Comparison of ENCODE assay signal across 8 cellular contexts in the genomic region with DNA sequence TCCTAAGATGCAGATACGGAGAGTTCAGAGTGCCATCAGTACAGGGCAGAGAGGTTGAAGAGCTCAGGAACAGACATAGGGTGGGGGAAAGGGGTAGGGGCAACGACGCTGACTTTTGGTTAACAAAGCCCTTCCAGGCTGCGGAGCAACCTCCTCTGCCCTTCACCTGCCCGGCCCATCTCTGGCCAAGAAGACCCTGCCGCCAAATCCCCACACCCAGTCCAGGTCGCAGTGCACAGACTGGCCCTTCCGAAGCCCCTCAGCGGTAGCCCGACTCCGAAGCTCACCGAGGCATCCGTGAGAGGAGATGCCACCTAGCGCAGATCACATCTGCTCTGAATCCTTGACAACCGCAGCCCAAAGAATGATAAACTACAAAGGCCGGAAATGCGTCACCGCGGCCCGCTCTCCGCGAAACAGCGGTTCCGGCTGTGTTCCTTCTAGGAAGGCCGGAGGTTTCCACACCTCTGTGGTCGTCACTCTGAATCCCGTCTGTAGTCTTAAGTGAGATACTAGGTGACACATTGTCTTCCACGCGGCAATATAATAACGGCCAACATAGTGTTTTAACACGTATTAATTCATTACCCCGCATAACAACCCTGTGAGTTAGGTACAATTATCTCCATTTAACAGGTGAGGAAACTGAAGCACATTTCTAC. TPM values are rescaled to one million over a fixed set of nuclear protein-coding genes. Genes with fewer than 3 reads are reported as not detected.
DNase-seq lines count a peak whose midpoint lies in the region; ATAC-seq lines count a peak whose summit lies in the region.

Gene ZSCAN23, minus strand, starts transcription at position 380 of the 662 bp plus-strand sequence. CDS start 7,225 bp downstream, outside the sequence.

- DNase-seq in ACHN (peak; percentile 78), NCI-H748 (lab: John Stamatoyannopoulos, UW; ENCODE audit: unreplicated experiment) (peak; percentile 98), epidermal melanocyte (ENCODE audit: insufficient read length, low spot score) (peak; percentile 63)
- DNase-seq in activated CD8-positive, alpha-beta memory T cell treated with anti-CD3 and anti-CD28 coated beads, Interleukin-2, amount 50 U/mL, for 24 hours (ENCODE audit: extremely low read depth): peak; percentile 59
- peak; percentile 61 for DNase-seq in stimulated activated CD8-positive, alpha-beta memory T cell treated with anti-CD3 and anti-CD28 coated beads, Interleukin-12 subunit alpha, Interleukin-12 subunit beta, amount 100 ng/mL, for 4 hours (ENCODE audit: low read depth)

- H3K36me3 ChIP-seq in mesodermal cell (ENCODE audit: control insufficient read depth, insufficient read depth, low read length): no peaks in the 10 kb centered on the region

- no peaks in the 10 kb centered on the region for H3K9me3 ChIP-seq in mesodermal cell (ENCODE audit: control insufficient read depth, low read length)

- ATAC-seq in GM19035 (IDR thresholded peaks at IDR 0.05; ENCODE audit: unreplicated experiment) (peak; percentile 91), HG03354 (IDR thresholded peaks at IDR 0.05; ENCODE audit: poor library complexity, severe bottlenecking, unreplicated experiment) (peak; percentile 93)

- in situ Hi-C loops in ACHN (cut with HindIII; ENCODE audit: low pct_ligation_motif_present, low pct_unique_long_range_greater_than_20kb, low sequenced_read_pairs): no loop called here

- H3K4me3 ChIP-seq in mesodermal cell (ENCODE audit: extremely low read depth, insufficient read depth, low read length, poor library complexity, severe bottlenecking): peak within 1 kb of the TSS; percentile 76

- H3K4me1 ChIP-seq in mesodermal cell (ENCODE audit: control insufficient read depth, insufficient read depth, low read length, poor library complexity, severe bottlenecking): no peaks in the 10 kb centered on the region

- H3K27ac ChIP-seq in mesodermal cell (ENCODE audit: low read depth, low read length, severe bottlenecking): peak within 1 kb of the TSS; percentile 87

- WGBS in mesodermal cell (ENCODE audit: insufficient coverage in 2 of 2), 2 experiments: 0 to 1% methylated on average over 22 to 25 of the region's 32 CpGs

RNA-seq across cellular contexts. Expression of gene ZSCAN23, which starts in this region (rescaled TPM):
- polyA plus RNA-seq in mesodermal cell (2013, experiment 1 of 2): 3.5 TPM
- polyA plus RNA-seq in mesodermal cell (2013, experiment 2 of 2): 4.9 TPM

Comparison
In these comparisons a context has a peak if more than half of its experiments do, and no peak if none do; other contexts are left out.
1. Peak in every context shown above with its lines: DNase-seq, ATAC-seq, H3K4me3 ChIP-seq and H3K27ac ChIP-seq.